ENCODE assay signal across 2 cellular contexts in genomic region chr11:122653911-122654310, GRCh38.
A peak's percentile ranks its signal among the peaks of the same experiment; 100 is the strongest.
TF ChIP-seq lines count a peak whose summit lies in the region.

No MANE protein-coding gene starts in this region.

TF ChIP-seq in IMR-90, 13 proteins besides CTCF, POLR2A, EP300 and RAD21:
- TF ChIP-seq CEBPB (IDR thresholded peaks at IDR 0.05; ENCODE audit: low read depth, low read length), result no peak
- TF ChIP-seq MXI1 (IDR thresholded peaks at IDR 0.05; ENCODE audit: borderline replicate concordance, low read depth, low read length), result no peak
- TF ChIP-seq USF2 (IDR thresholded peaks at IDR 0.05; ENCODE audit: low read depth, low read length), result no peak
- TF ChIP-seq NFE2L2 (IDR thresholded peaks at IDR 0.05; ENCODE audit: low read depth, low read length), result no peak
- no peak for TF ChIP-seq MAZ (IDR thresholded peaks at IDR 0.05; ENCODE audit: borderline replicate concordance, low read depth, low read length)
- no peak for TF ChIP-seq MAFK (IDR thresholded peaks at IDR 0.05; ENCODE audit: low read depth, low read length)

TF ChIP-seq in endothelial cell of umbilical vein, 7 proteins besides CTCF, POLR2A, EP300 and RAD21:
- TF ChIP-seq POLR2AphosphoS5 (IDR thresholded peaks at IDR 0.05; ENCODE audit: insufficient read depth, low read depth, low read length), result no peak
- peak; percentile 25 for TF ChIP-seq GATA2 (IDR thresholded peaks at IDR 0.05; ENCODE audit: insufficient read depth, insufficient read length, low read depth, low read length)
